In the genomic region with DNA sequence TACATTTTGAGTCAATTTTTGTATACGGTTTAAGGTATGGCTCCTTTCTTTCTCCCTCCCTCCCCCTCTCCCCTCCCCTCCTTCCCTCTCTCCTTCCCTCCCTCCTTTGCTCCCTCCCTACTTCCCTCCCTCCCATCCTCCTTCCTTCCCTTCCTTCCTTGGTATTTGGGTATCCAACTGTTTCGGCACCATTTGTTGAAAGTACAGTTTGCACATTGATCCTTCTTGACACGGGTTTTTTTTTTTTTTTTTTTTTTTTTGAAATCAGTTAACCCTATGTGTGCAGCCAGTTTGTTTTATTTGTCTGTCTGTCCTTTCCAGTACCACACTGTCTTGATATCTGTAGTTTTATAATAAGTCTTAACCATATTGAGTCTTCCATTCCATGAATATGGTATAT, we compare ENCODE assay signal across 9 cellular contexts. TPM values are rescaled to one million over a fixed set of nuclear protein-coding genes. Genes with fewer than 3 reads are reported as not detected.
"Had no signal": no experiment of that assay in that cellular context is flagged by ENCODE, and none has a peak within 500 bp of the region (broad histone marks: within the 10 kb centered on the region; RNA-seq: fewer than 3 reads in every experiment).

No MANE protein-coding gene starts in this region.

- DNase-seq: GDM1, GF-D8 had no signal

- ATAC-seq: GM12878 had no signal

- H3K4me3 ChIP-seq: GM12878 had no signal

- FAIRE-seq: G401.6, GM12878, GM12891, GM12892, GM18507, GM19239 had no signal

RNA-seq across cellular contexts. Expression of a gene that starts 39.9 kb away (rescaled TPM):
- total RNA-seq: G401, GM12878 had no signal
- polyA plus RNA-seq: GM12878 had no signal
